ENCODE assay signal across 2 cellular contexts in genomic region chr17:75909812-75910274, GRCh38.
TF ChIP-seq lines count a peak whose summit lies in the region.

No MANE protein-coding gene starts in this region.

TF ChIP-seq in IMR-90, 13 proteins besides CTCF, POLR2A, EP300 and RAD21:
- no peak for TF ChIP-seq SMC3 (IDR thresholded peaks at IDR 0.05; ENCODE audit: low read depth, low read length)
- TF ChIP-seq CHD1 (IDR thresholded peaks at IDR 0.05; ENCODE audit: low read depth, low read length) = no peak
- TF ChIP-seq RCOR1 (IDR thresholded peaks at IDR 0.05; ENCODE audit: insufficient replicate concordance, low read length) = no peak
- TF ChIP-seq ELK1 (IDR thresholded peaks at IDR 0.05; ENCODE audit: borderline replicate concordance, low read depth, low read length) = no peak
- no peak for TF ChIP-seq USF2 (IDR thresholded peaks at IDR 0.05; ENCODE audit: low read depth, low read length)
- no peak for TF ChIP-seq CEBPB (IDR thresholded peaks at IDR 0.05; ENCODE audit: low read depth, low read length)
- TF ChIP-seq NFE2L2 (IDR thresholded peaks at IDR 0.05; ENCODE audit: low read depth, low read length) = no peak
- no peak for TF ChIP-seq MAFK (IDR thresholded peaks at IDR 0.05; ENCODE audit: low read depth, low read length)
- no peak for TF ChIP-seq MAZ (IDR thresholded peaks at IDR 0.05; ENCODE audit: borderline replicate concordance, low read depth, low read length)

TF ChIP-seq in K562, 482 proteins besides CTCF, POLR2A, EP300 and RAD21:
- TF ChIP-seq ZFP30 (CRISPR knock-in tag; IDR thresholded peaks at IDR 0.05; ENCODE audit: borderline replicate concordance) = no peak
- peak; percentile 27; the same call in 1 of the 2 replicates for TF ChIP-seq NFIC (IDR thresholded peaks at IDR 0.05)
- TF ChIP-seq DDX20 (tag; IDR thresholded peaks at IDR 0.05; ENCODE audit: low read depth) = no peak
- no peak for TF ChIP-seq PML (IDR thresholded peaks at IDR 0.05; ENCODE audit: low read length)
- no peak for TF ChIP-seq MYBL2 (IDR thresholded peaks at IDR 0.05; ENCODE audit: low read depth)
- TF ChIP-seq MYBL2 (CRISPR knock-in tag; IDR thresholded peaks at IDR 0.05; ENCODE audit: borderline replicate concordance) = no peak
